In genomic region chr9:136155576-136155975, GRCh38 we compare ENCODE assay signal across 1 cellular context.
TF ChIP-seq lines count a peak whose summit lies in the region.

No MANE protein-coding gene starts in this region.

TF ChIP-seq in WTC11, 78 proteins besides CTCF, POLR2A, EP300 and RAD21 (continued from another document):
- no peak for TF ChIP-seq HMGXB4 (CRISPR knock-in tag; IDR thresholded peaks at IDR 0.05)
- no peak for TF ChIP-seq CREM (CRISPR knock-in tag; IDR thresholded peaks at IDR 0.05)
- no peak for TF ChIP-seq GABPB1 (CRISPR knock-in tag; IDR thresholded peaks at IDR 0.05)
- no peak for TF ChIP-seq NFYB (CRISPR knock-in tag; conservative IDR thresholded peaks at IDR 0.05; ENCODE audit: low read depth)
- no peak for TF ChIP-seq MYBL2 (CRISPR knock-in tag; IDR thresholded peaks at IDR 0.05)
- no peak for TF ChIP-seq GTF2I (CRISPR knock-in tag; conservative IDR thresholded peaks at IDR 0.05)
- TF ChIP-seq ARID4B (CRISPR knock-in tag; IDR thresholded peaks at IDR 0.05; ENCODE audit: borderline replicate concordance) = no peak
- TF ChIP-seq SMAD4 (CRISPR knock-in tag; IDR thresholded peaks at IDR 0.05) = no peak
- no peak for TF ChIP-seq JUN (CRISPR knock-in tag; IDR thresholded peaks at IDR 0.05)
